ENCODE assay signal across 8 cellular contexts in genomic region chr9:110126986-110127864, GRCh38.
A peak's percentile ranks its signal among the peaks of the same experiment; 100 is the strongest.
DNase-seq lines count a peak whose midpoint lies in the region; ATAC-seq and TF ChIP-seq lines count a peak whose summit lies in the region.

No MANE protein-coding gene starts in this region.

- no peak for TF ChIP-seq POLR2A in esophagus muscularis mucosa (IDR thresholded peaks at IDR 0.05; ENCODE audit: low read depth)

- H3K27me3 ChIP-seq in esophagus muscularis mucosa (no peaks in the 10 kb centered on the region), muscle layer of duodenum (ENCODE audit: low read depth, low read length) (no peaks in the 10 kb centered on the region)

- DNase-seq in natural killer cell, result no peak
- no peak for DNase-seq in natural killer cell treated with Interleukin-12 subunit alpha and Interleukin-12 subunit beta and Interleukin-15 and Interleukin-18, amount 100 ng/mL, for 72 hours (ENCODE audit: low spot score)
- no peak for DNase-seq in esophagus muscularis mucosa (ENCODE audit: extremely low spot score)
- DNase-seq in dedifferentiated amniotic fluid mesenchymal stem cell (ENCODE audit: extremely low spot score), result no peak
- no peak for DNase-seq in superior temporal gyrus (ENCODE audit: extremely low spot score)
- no peak for DNase-seq in NCI-H1436 treated with DMSO at 0.1 percent for 48 hours (lab: John Stamatoyannopoulos, UW)

- intact Hi-C loops in natural killer cell (cut with micrococcal nuclease), result no loop called here
- intact Hi-C loops in esophagus muscularis mucosa (cut with DNase I), result no loop called here

- TF ChIP-seq EP300 in esophagus muscularis mucosa (IDR thresholded peaks at IDR 0.05), result no peak

- peak overlapping the region; percentile 53 for H3K4me3 Mint-ChIP-seq in natural killer cell
- H3K4me3 Mint-ChIP-seq in natural killer cell treated with Interleukin-12 subunit alpha and Interleukin-12 subunit beta and Interleukin-15 and Interleukin-18, amount 100 ng/mL, for 72 hours, result no peak overlapping the region

- H3K4me3 ChIP-seq in esophagus muscularis mucosa (peak overlapping the region; percentile 43 to 55 (median 48)), muscle layer of duodenum (ENCODE audit: low read depth in 1 of 2, low read length in 2 of 2) (peak overlapping the region; percentile 59 to 64)

- no peaks in the 10 kb centered on the region for H3K36me3 Mint-ChIP-seq in natural killer cell
- H3K36me3 Mint-ChIP-seq in natural killer cell treated with Interleukin-12 subunit alpha and Interleukin-12 subunit beta and Interleukin-15 and Interleukin-18, amount 100 ng/mL, for 72 hours, result no peaks in the 10 kb centered on the region

- 11% methylated on average over 11 of the region's 23 CpGs for WGBS in esophagus muscularis mucosa

- H3K9me3 ChIP-seq in esophagus muscularis mucosa (no peaks in the 10 kb centered on the region), muscle layer of duodenum (ENCODE audit: control insufficient read depth in 1 of 2, low read length in 2 of 2) (no peaks in the 10 kb centered on the region)

- H3K36me3 ChIP-seq in esophagus muscularis mucosa, result no peaks in the 10 kb centered on the region
- H3K36me3 ChIP-seq in muscle layer of duodenum (ENCODE audit: control insufficient read depth in 1 of 2, insufficient read depth in 2 of 2, low read length in 2 of 2), result peaks cover 0 to 16% of the 10 kb centered on the region in 2 donors

- ATAC-seq in natural killer cell (no peak), GM18858 (IDR thresholded peaks at IDR 0.05; ENCODE audit: unreplicated experiment) (no peak)
- ATAC-seq in natural killer cell treated with Interleukin-12 subunit alpha and Interleukin-12 subunit beta and Interleukin-15 and Interleukin-18, amount 100 ng/mL, for 72 hours, result no peak

- no peaks in the 10 kb centered on the region for H3K9me3 Mint-ChIP-seq in natural killer cell
- H3K9me3 Mint-ChIP-seq in natural killer cell treated with Interleukin-12 subunit alpha and Interleukin-12 subunit beta and Interleukin-15 and Interleukin-18, amount 100 ng/mL, for 72 hours, result no peaks in the 10 kb centered on the region

- peak overlapping the region; percentile 17 to 80 for H3K27ac Mint-ChIP-seq in natural killer cell
- peak overlapping the region in 1 of 2 donors; percentile 16 for H3K27ac Mint-ChIP-seq in natural killer cell treated with Interleukin-12 subunit alpha and Interleukin-12 subunit beta and Interleukin-15 and Interleukin-18, amount 100 ng/mL, for 72 hours

- peaks cover 16 to 18% of the 10 kb centered on the region in 2 donors for H3K4me1 Mint-ChIP-seq in natural killer cell
- peaks cover 15 to 17% of the 10 kb centered on the region in 2 donors for H3K4me1 Mint-ChIP-seq in natural killer cell treated with Interleukin-12 subunit alpha and Interleukin-12 subunit beta and Interleukin-15 and Interleukin-18, amount 100 ng/mL, for 72 hours (ENCODE audit: low read depth in 2 of 2)

- H3K4me1 ChIP-seq in esophagus muscularis mucosa (peaks cover 88 to 98% (median 91%) of the 10 kb centered on the region in 4 donors), muscle layer of duodenum (ENCODE audit: control insufficient read depth in 1 of 2, insufficient read depth in 2 of 2, low read length in 2 of 2) (peaks cover 9 to 36% of the 10 kb centered on the region in 2 donors)

- TF ChIP-seq CTCF in natural killer cell (IDR thresholded peaks at IDR 0.05) (no peak), esophagus muscularis mucosa (IDR thresholded peaks at IDR 0.05) (no peak)

- H3K27ac ChIP-seq in esophagus muscularis mucosa (replicated peaks in 1 of 4) (peak overlapping the region; percentile 86 to 89 (median 88)), muscle layer of duodenum (ENCODE audit: low read length) (peak overlapping the region; percentile 91)

- no peaks in the 10 kb centered on the region for H3K27me3 Mint-ChIP-seq in natural killer cell (ENCODE audit: low read depth in 2 of 2)
- no peaks in the 10 kb centered on the region for H3K27me3 Mint-ChIP-seq in natural killer cell treated with Interleukin-12 subunit alpha and Interleukin-12 subunit beta and Interleukin-15 and Interleukin-18, amount 100 ng/mL, for 72 hours
